Comparison of ENCODE assay signal across 19 cellular contexts in genomic region chr5:170501931-170502330, GRCh38. TPM values are rescaled to one million over a fixed set of nuclear protein-coding genes. Genes with fewer than 3 reads are reported as not detected.
DNase-seq lines count a peak whose midpoint lies in the region; TF ChIP-seq lines count a peak whose summit lies in the region.
"Had no signal": no experiment of that assay in that cellular context is flagged by ENCODE, and none has a peak within 500 bp of the region (broad histone marks: within the 10 kb centered on the region; RNA-seq: fewer than 3 reads in every experiment).

No MANE protein-coding gene starts in this region.

- no peak overlapping the region for H3K4me3 ChIP-seq in mesenchymal stem cell (ENCODE audit: insufficient read depth in 1 of 2, low read depth in 1 of 2, low read length in 2 of 2)
- no peak overlapping the region for H3K4me3 ChIP-seq in mammary epithelial cell (replicated peaks in 1 of 3; ENCODE audit: insufficient read depth in 1 of 3, low read depth in 2 of 3, low read length in 3 of 3)
- H3K4me3 ChIP-seq: A549 had no signal

- H3K9me3 ChIP-seq in mesenchymal stem cell (ENCODE audit: control insufficient read depth, low read length) (no peaks in the 10 kb centered on the region), mammary epithelial cell (replicated peaks; ENCODE audit: insufficient read depth, low read length) (no peaks in the 10 kb centered on the region)
- H3K9me3 ChIP-seq: A549 had no signal

- no peaks in the 10 kb centered on the region for H3K36me3 Mint-ChIP-seq in mesothelial cell of epicardium
- H3K36me3 Mint-ChIP-seq: CD4-positive, CD25-positive, alpha-beta regulatory T cell; CD8-positive, alpha-beta memory T cell; IgD-negative memory B cell had no signal

- H4K8ac ChIP-seq in mesenchymal stem cell (ENCODE audit: low read length) = no peak overlapping the region

- no peaks in the 10 kb centered on the region for H4K20me1 ChIP-seq in mammary epithelial cell (ENCODE audit: insufficient read depth, low read length)

- no peak overlapping the region for H2BK15ac ChIP-seq in mesenchymal stem cell (ENCODE audit: low read depth, poor library complexity, severe bottlenecking)

- H3K4me1 ChIP-seq in mesenchymal stem cell (ENCODE audit: control insufficient read depth, insufficient read depth, low read depth, low read length) (peaks cover 29% of the 10 kb centered on the region), mammary epithelial cell (ENCODE audit: insufficient read depth, low read length) (peaks cover 10% of the 10 kb centered on the region)
- H3K4me1 ChIP-seq: A549 had no signal

- H3K9me3 Mint-ChIP-seq in mesothelial cell of epicardium = no peaks in the 10 kb centered on the region
- H3K9me3 Mint-ChIP-seq: H9 had no signal

- intact Hi-C loops in mammary epithelial cell (cut with micrococcal nuclease) = no loop called here

- 86% methylated on average over 2 of the region's 2 CpGs for WGBS in mesenchymal stem cell
- WGBS in mammary epithelial cell (ENCODE audit: low coverage, missing lambda C conversion rate) = 50% methylated on average over 2 of the region's 2 CpGs

- H3K36me3 ChIP-seq in mesenchymal stem cell (ENCODE audit: control insufficient read depth in 1 of 2, insufficient read depth in 2 of 2, low read depth in 1 of 2, low read length in 2 of 2) = peaks cover 0 to 4% of the 10 kb centered on the region in 2 experiments
- no peaks in the 10 kb centered on the region for H3K36me3 ChIP-seq in mammary epithelial cell (ENCODE audit: insufficient read depth, low read length)

- H4K91ac ChIP-seq in mesenchymal stem cell (ENCODE audit: low read length) = no peak overlapping the region

- peak; percentile 13 for DNase-seq in NOMO-1 treated with DMSO at 0.1 percent for 48 hours (lab: John Stamatoyannopoulos, UW; ENCODE audit: unreplicated experiment)
- no peak for DNase-seq in NOMO-1 treated with dmso at 0.1 percent for 144 hours (lab: John Stamatoyannopoulos, UW; ENCODE audit: unreplicated experiment)
- peak; percentile 35 for DNase-seq in NCI-H69 (lab: John Stamatoyannopoulos, UW)
- DNase-seq in mesenchymal stem cell = no peak
- DNase-seq in mammary epithelial cell = no peak
- no peak for DNase-seq in HK-2 (ENCODE audit: unreplicated experiment)
- DNase-seq in mesothelial cell of epicardium (ENCODE audit: low spot score in 2 of 2, unreplicated experiment in 2 of 2) = no peak
- DNase-seq: AML-193; CD4-positive, CD25-positive, alpha-beta regulatory T cell; CD8-positive, alpha-beta memory T cell; COR-L47; DMS 273 treated with DMSO at 0.1 percent for 48 hours; DMS53; H9 had no signal

- no peak overlapping the region for H2AFZ ChIP-seq in mesenchymal stem cell (ENCODE audit: low read depth, low read length)
- no peak overlapping the region for H2AFZ ChIP-seq in mammary epithelial cell (ENCODE audit: low read depth, low read length)

- H3K79me2 ChIP-seq in mammary epithelial cell (ENCODE audit: insufficient read depth, low read length) = no peaks in the 10 kb centered on the region

- H2BK120ac ChIP-seq in mesenchymal stem cell (ENCODE audit: low read depth, low read length) = no peak overlapping the region

- H3K23ac ChIP-seq in mesenchymal stem cell (ENCODE audit: low read length in 2 of 2) = no peak overlapping the region

- peaks cover 24% of the 10 kb centered on the region for H3K4me1 Mint-ChIP-seq in mesothelial cell of epicardium

- no peak overlapping the region for H3K27ac ChIP-seq in mesenchymal stem cell (ENCODE audit: low read length, poor library complexity, severe bottlenecking)
- no peak overlapping the region for H3K27ac ChIP-seq in mammary epithelial cell (ENCODE audit: insufficient read depth, low read depth, low read length)
- H3K27ac ChIP-seq: 22Rv1, A549 had no signal

- CTCF ChIA-PET in mammary epithelial cell (lab: Charles Lee; ENCODE audit: low non-redundant PET) = no interaction called here

- dilution Hi-C loops in mammary epithelial cell (cut with HindIII; ENCODE audit: low sequenced_read_pairs) = no loop called here

- TF ChIP-seq CTCF in mammary epithelial cell (conservative IDR thresholded peaks at IDR 0.05 in 1 of 2, IDR thresholded peaks at IDR 0.05 in 1 of 2; ENCODE audit: extremely low read depth in 1 of 2, insufficient read depth in 1 of 2, low read depth in 1 of 2, low read length in 2 of 2) = no peak
- no peak for TF ChIP-seq CTCF in mesothelial cell of epicardium (IDR thresholded peaks at IDR 0.05; ENCODE audit: unreplicated experiment)

- no peak overlapping the region for H2BK12ac ChIP-seq in mesenchymal stem cell (ENCODE audit: low read length in 2 of 2)

- H3K27ac Mint-ChIP-seq in mesothelial cell of epicardium = no peak overlapping the region
- H3K27ac Mint-ChIP-seq: CD4-positive, CD25-positive, alpha-beta regulatory T cell; CD8-positive, alpha-beta memory T cell; H9; IgD-negative memory B cell had no signal

- H3K18ac ChIP-seq in mesenchymal stem cell (ENCODE audit: low read depth in 1 of 2, low read length in 2 of 2) = no peak overlapping the region

- peaks cover 3% of the 10 kb centered on the region for H3K79me1 ChIP-seq in mesenchymal stem cell (replicated peaks; ENCODE audit: low read length, poor library complexity, severe bottlenecking)

- H3K27me3 ChIP-seq in mesenchymal stem cell (ENCODE audit: control insufficient read depth in 1 of 2, insufficient read depth in 1 of 2, low read length in 2 of 2) (peaks cover 0 to 93% of the 10 kb centered on the region in 2 experiments), mammary epithelial cell (ENCODE audit: insufficient read depth, low read length) (peaks cover 17% of the 10 kb centered on the region)

- peak overlapping the region; percentile 46 for H2AK5ac ChIP-seq in mesenchymal stem cell (ENCODE audit: low read length, severe bottlenecking)

- BruUV-seq in mammary epithelial cell (replicated peaks; lab: Mats Ljungman, UMichigan) = no TSS peak

- H3K4me3 Mint-ChIP-seq in mesothelial cell of epicardium = no peak overlapping the region
- H3K4me3 Mint-ChIP-seq: CD8-positive, alpha-beta memory T cell; IgD-negative memory B cell had no signal

- no peak overlapping the region for H3K14ac ChIP-seq in mesenchymal stem cell (ENCODE audit: low read length in 2 of 2)

- H3K4me2 ChIP-seq in mesenchymal stem cell (ENCODE audit: low read length, poor library complexity, severe bottlenecking) (no peak overlapping the region), mammary epithelial cell (ENCODE audit: insufficient read depth, low read depth, low read length) (no peak overlapping the region)
- H3K4me2 ChIP-seq: A549 had no signal

- no peak overlapping the region for H2BK5ac ChIP-seq in mesenchymal stem cell (ENCODE audit: low read depth, low read length, poor library complexity, severe bottlenecking)

- H3K27me3 Mint-ChIP-seq in mesothelial cell of epicardium (ENCODE audit: low read depth) = peaks cover 59% of the 10 kb centered on the region

- no peak overlapping the region for H3K9ac ChIP-seq in mesenchymal stem cell (ENCODE audit: low read length)
- H3K9ac ChIP-seq in mammary epithelial cell (ENCODE audit: insufficient read depth, low read length) = no peak overlapping the region

- in situ Hi-C loops in mammary epithelial cell (cut with MboI; ENCODE audit: low sequenced_read_pairs in 2 of 2) = no loop called here

- H3K4ac ChIP-seq in mesenchymal stem cell (ENCODE audit: low read depth in 1 of 2, low read length in 2 of 2) = no peak overlapping the region

RNA-seq across cellular contexts. Expression of gene KCNIP1, which starts 1.9 kb away (rescaled TPM):
- polyA plus RNA-seq in mesenchymal stem cell (2013, experiment 1 of 2) = not detected
- not detected for polyA plus RNA-seq in mesenchymal stem cell (2013, experiment 2 of 2)
- total RNA-seq in mammary epithelial cell (not detected), mesothelial cell of epicardium (1.3 to 2.3 TPM (median 1.5 TPM) in 3 replicates)
- polyA plus RNA-seq in mammary epithelial cell = not detected
- polyA minus RNA-seq in mammary epithelial cell = not detected
- total RNA-seq: CD4-positive, CD25-positive, alpha-beta regulatory T cell; CD8-positive, alpha-beta memory T cell; HepG2 had no signal
- polyA plus RNA-seq: A549; BJ; CD4-positive, CD25-positive, alpha-beta regulatory T cell; CD8-positive, alpha-beta memory T cell; HepG2; IgD-negative memory B cell had no signal

Comparison
In these comparisons a context has a peak if more than half of its experiments do, and no peak if none do; other contexts are left out.
1. DNase-seq: peak in NOMO-1 treated with DMSO at 0.1 percent for 48 hours (single experiment) and NCI-H69 (single experiment); none in NOMO-1 treated with dmso at 0.1 percent for 144 hours (single experiment), mesenchymal stem cell (single experiment), mammary epithelial cell (single experiment), HK-2 (single experiment) and mesothelial cell of epicardium (0 of 2).